In the genomic region with DNA sequence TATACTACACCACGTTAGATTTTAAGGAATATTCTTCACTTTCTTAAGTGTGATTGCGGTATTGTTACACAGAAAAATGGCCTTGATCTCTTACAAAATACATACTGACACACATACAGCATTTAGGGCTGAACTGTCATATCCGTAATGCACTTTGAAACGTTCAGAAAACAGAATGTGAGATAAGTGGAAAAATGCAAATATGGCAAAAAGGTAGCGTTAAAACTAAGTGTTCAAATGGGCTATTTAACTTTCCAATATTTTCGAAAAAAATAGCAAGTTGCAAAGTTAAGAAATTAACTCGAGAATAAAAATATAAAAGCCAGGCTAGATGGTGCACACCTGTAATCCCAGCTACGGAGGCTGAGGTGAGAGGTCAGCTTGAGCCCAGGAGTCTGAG, we compare ENCODE assay signal across 8 cellular contexts. TPM values are rescaled to one million over a fixed set of nuclear protein-coding genes. Genes with fewer than 3 reads are reported as not detected.
DNase-seq lines count a peak whose midpoint lies in the region; ATAC-seq, FAIRE-seq and TF ChIP-seq lines count a peak whose summit lies in the region.

No MANE protein-coding gene starts in this region.

- H3K4me2 ChIP-seq in A549 = peak overlapping the region; percentile 89

- H3K27ac Mint-ChIP-seq in natural killer cell treated with Interleukin-12 subunit alpha and Interleukin-12 subunit beta and Interleukin-15 and Interleukin-18, amount 100 ng/mL, for 72 hours = peak overlapping the region; percentile 86 to 96

- POLR2A ChIA-PET in A549 (lab: Yijun Ruan, JAX) = no interaction called here

- H3K27me3 Mint-ChIP-seq in natural killer cell treated with Interleukin-12 subunit alpha and Interleukin-12 subunit beta and Interleukin-15 and Interleukin-18, amount 100 ng/mL, for 72 hours = no peaks in the 10 kb centered on the region

- TF ChIP-seq CTCF in A549 (IDR thresholded peaks at IDR 0.05) (no peak), GM10266 (IDR thresholded peaks at IDR 0.05; ENCODE audit: control insufficient read depth, insufficient read depth, low read depth, missing control alignments) (no peak)

- no peak overlapping the region for H3K9ac ChIP-seq in HUES6 (ENCODE audit: low read length)

- peaks cover 18 to 23% of the 10 kb centered on the region in 2 donors for H3K4me1 Mint-ChIP-seq in natural killer cell treated with Interleukin-12 subunit alpha and Interleukin-12 subunit beta and Interleukin-15 and Interleukin-18, amount 100 ng/mL, for 72 hours (ENCODE audit: low read depth in 2 of 2)

- no peak for DNase-seq in A549 (ENCODE audit: low read depth in 1 of 2, low spot score in 1 of 2)
- no peak for DNase-seq in caudate nucleus (lab: John Stamatoyannopoulos, UW)
- DNase-seq in natural killer cell treated with Interleukin-12 subunit alpha and Interleukin-12 subunit beta and Interleukin-15 and Interleukin-18, amount 100 ng/mL, for 72 hours (ENCODE audit: low spot score) = no peak
- DNase-seq in EL = no peak
- DNase-seq in mucosa of gallbladder (ENCODE audit: low spot score) = no peak
- no peak for DNase-seq in GM10266 (ENCODE audit: extremely low spot score)
- DNase-seq in NOMO-1 treated with dmso at 0.1 percent for 144 hours (lab: John Stamatoyannopoulos, UW; ENCODE audit: unreplicated experiment) = no peak

- no peak for ATAC-seq in A549
- ATAC-seq in natural killer cell treated with Interleukin-12 subunit alpha and Interleukin-12 subunit beta and Interleukin-15 and Interleukin-18, amount 100 ng/mL, for 72 hours = no peak

- FAIRE-seq in A549 (lab: Jason Lieb, UNC) = no peak

- H3K9me3 Mint-ChIP-seq in natural killer cell treated with Interleukin-12 subunit alpha and Interleukin-12 subunit beta and Interleukin-15 and Interleukin-18, amount 100 ng/mL, for 72 hours = no peaks in the 10 kb centered on the region

- H3K4me3 Mint-ChIP-seq in natural killer cell treated with Interleukin-12 subunit alpha and Interleukin-12 subunit beta and Interleukin-15 and Interleukin-18, amount 100 ng/mL, for 72 hours = peak overlapping the region; percentile 94

- no peaks in the 10 kb centered on the region for H3K36me3 ChIP-seq in HUES6 (ENCODE audit: control insufficient read depth, insufficient read depth, low read length)

- H3K4me1 ChIP-seq in A549 (peaks cover 23% of the 10 kb centered on the region), HUES6 (ENCODE audit: control insufficient read depth, insufficient read depth, low read length) (peaks cover 13% of the 10 kb centered on the region)

- no peak for TF ChIP-seq RAD21 in A549 (conservative IDR thresholded peaks at IDR 0.05 in 1 of 2, IDR thresholded peaks at IDR 0.05 in 1 of 2)

- H3K36me3 Mint-ChIP-seq in natural killer cell treated with Interleukin-12 subunit alpha and Interleukin-12 subunit beta and Interleukin-15 and Interleukin-18, amount 100 ng/mL, for 72 hours = no peaks in the 10 kb centered on the region

- H3K27ac ChIP-seq in A549 (peak overlapping the region; percentile 93 to 98; a peak in 3 of 6 replicates), HUES6 (ENCODE audit: low read depth, low read length) (no peak overlapping the region), caudate nucleus (ENCODE audit: low read depth, low read length) (peak overlapping the region; percentile 96)

- CTCF ChIA-PET in A549 (lab: Yijun Ruan, JAX) = no interaction called here

- 69% methylated on average over 8 of the region's 8 CpGs for WGBS in A549 (ENCODE audit: missing lambda C conversion rate)

- H3K27me3 ChIP-seq in HUES6 (ENCODE audit: control insufficient read depth, insufficient read depth, low read length) = no peaks in the 10 kb centered on the region

- peak overlapping the region; percentile 55 for H3K4me3 ChIP-seq in A549
- peak overlapping the region; percentile 76; the same call in 1 of the 2 replicates for H3K4me3 ChIP-seq in HUES6 (ENCODE audit: low read depth, low read length)

- TF ChIP-seq EP300 in A549 (IDR thresholded peaks at IDR 0.05) = no peak

- peaks cover 9% of the 10 kb centered on the region; the same call in 1 of the 3 replicates for H3K9me3 ChIP-seq in A549
- H3K9me3 ChIP-seq in HUES6 (ENCODE audit: control insufficient read depth, insufficient read depth, low read depth, low read length) = peaks cover 20% of the 10 kb centered on the region

- no peak for TF ChIP-seq POLR2A in A549 (IDR thresholded peaks at IDR 0.05; ENCODE audit: low read length)

TF ChIP-seq in A549, 52 proteins besides CTCF, POLR2A, EP300 and RAD21:
- TF ChIP-seq SMC3 (IDR thresholded peaks at IDR 0.05) (no peak), MYC (IDR thresholded peaks at IDR 0.05; ENCODE audit: borderline replicate concordance, low read length) (no peak), BHLHE40 (IDR thresholded peaks at IDR 0.05; ENCODE audit: low read depth, low read length) (no peak), NPAS2 (CRISPR knock-in tag; IDR thresholded peaks at IDR 0.05; ENCODE audit: borderline replicate concordance) (no peak), MAFK (IDR thresholded peaks at IDR 0.05; ENCODE audit: partially characterized antibody) (peak; percentile 74)
- TF ChIP-seq, protein P1, sequence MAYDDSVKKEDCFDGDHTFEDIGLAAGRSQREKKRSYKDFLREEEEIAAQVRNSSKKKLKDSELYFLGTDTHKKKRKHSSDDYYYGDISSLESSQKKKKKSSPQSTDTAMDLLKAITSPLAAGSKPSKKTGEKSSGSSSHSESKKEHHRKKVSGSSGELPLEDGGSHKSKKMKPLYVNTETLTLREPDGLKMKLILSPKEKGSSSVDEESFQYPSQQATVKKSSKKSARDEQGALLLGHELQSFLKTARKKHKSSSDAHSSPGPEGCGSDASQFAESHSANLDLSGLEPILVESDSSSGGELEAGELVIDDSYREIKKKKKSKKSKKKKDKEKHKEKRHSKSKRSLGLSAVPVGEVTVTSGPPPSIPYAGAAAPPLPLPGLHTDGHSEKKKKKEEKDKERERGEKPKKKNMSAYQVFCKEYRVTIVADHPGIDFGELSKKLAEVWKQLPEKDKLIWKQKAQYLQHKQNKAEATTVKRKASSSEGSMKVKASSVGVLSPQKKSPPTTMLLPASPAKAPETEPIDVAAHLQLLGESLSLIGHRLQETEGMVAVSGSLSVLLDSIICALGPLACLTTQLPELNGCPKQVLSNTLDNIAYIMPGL (CRISPR knock-in tag; IDR thresholded peaks at IDR 0.05; ENCODE audit: borderline replicate concordance) = no peak
TF ChIP-seq in A549: peak in this region for 1.

RNA-seq across cellular contexts. Expression of a gene that starts 1.7 kb away (rescaled TPM):
- polyA plus RNA-seq in A549 (2011; rRNA removed) (18.0 and 21.8 TPM in 2 replicates), A549 (2017; fragmentation: RNase III; extraction: RNeasy Plus Mini Kit Qiagen cat#74134 plus additional on column Dnase treatment) (12.8 to 13.4 TPM (median 13.3 TPM) in 3 replicates)
- 4.8 TPM in 2 replicates for polyA plus RNA-seq in A549 (2012; cell fraction: cytosol; rRNA removed)
- polyA plus RNA-seq in A549 (2012; cell fraction: nucleus; rRNA removed) = 3.9 and 5.8 TPM in 2 replicates
- polyA minus RNA-seq in A549 (2011; rRNA and poly(A)+ RNA removed) = 11.0 and 12.4 TPM in 2 replicates
- total RNA-seq in natural killer cell treated with Interleukin-12 subunit alpha and Interleukin-12 subunit beta and Interleukin-15 and Interleukin-18, amount 100 ng/mL, for 72 hours = 10 to 100 TPM; 24.4 to 25.0 TPM
- 44.3 TPM for total RNA-seq in mucosa of gallbladder
